8 cellular contexts compared by ENCODE assay signal in genomic region chr17:29293890-29294579, GRCh38. TPM values are rescaled to one million over a fixed set of nuclear protein-coding genes. Genes with fewer than 3 reads are reported as not detected.
DNase-seq lines count a peak whose midpoint lies in the region; ATAC-seq, FAIRE-seq and TF ChIP-seq lines count a peak whose summit lies in the region.

Gene NUFIP2, minus strand, starts transcription at chr17:29294148. Its CDS starts 89 bp downstream, at chr17:29294059.

- peaks cover 35% of the 10 kb centered on the region for H3K36me3 ChIP-seq in OCI-LY7 (ENCODE audit: insufficient read depth, low read length)

- H3K4me2 ChIP-seq in OCI-LY7 (ENCODE audit: low read length) = peak within 1 kb of the TSS; percentile 86

- H3K4me3 ChIP-seq in OCI-LY7 (ENCODE audit: low read depth, low read length, poor library complexity, severe bottlenecking) = peak within 1 kb of the TSS; percentile 95

- H3K36me3 Mint-ChIP-seq in endothelial cell (ENCODE audit: low read depth, unreplicated experiment) (peaks cover 11% of the 10 kb centered on the region), mesothelial cell of epicardium (peaks cover 5% of the 10 kb centered on the region)

- TF ChIP-seq CTCF in D721Med (IDR thresholded peaks at IDR 0.05; ENCODE audit: insufficient read depth, missing control alignments) = no peak
- TF ChIP-seq CTCF in OCI-LY7 (conservative IDR thresholded peaks at IDR 0.05; ENCODE audit: low read length) = no peak
- no peak for TF ChIP-seq CTCF in endothelial cell (IDR thresholded peaks at IDR 0.05; ENCODE audit: unreplicated experiment)
- TF ChIP-seq CTCF in mesothelial cell of epicardium (IDR thresholded peaks at IDR 0.05; ENCODE audit: unreplicated experiment) = no peak

- H3K9me3 ChIP-seq in OCI-LY7 (ENCODE audit: low read length) = no peaks in the 10 kb centered on the region

- peak; percentile 82 for ATAC-seq in GM21526 (IDR thresholded peaks at IDR 0.05; ENCODE audit: low FRiP score, unreplicated experiment)

- CTCF ChIA-PET in OCI-LY7 (lab: Charles Lee; ENCODE audit: unreplicated experiment) = interaction anchor here (1.0 kb wide), 1 partner anchor 11 kb away, joined by 3 read pairs; no protein-coding TSS in a partner anchor

- peaks cover 23% of the 10 kb centered on the region for H3K4me1 ChIP-seq in OCI-LY7 (ENCODE audit: insufficient read depth, low read length, poor library complexity, severe bottlenecking)

- no peak for FAIRE-seq in D721Med (lab: Jason Lieb, UNC)

- H4K20me1 ChIP-seq in OCI-LY7 (ENCODE audit: insufficient read depth, low read length) = peaks cover 26% of the 10 kb centered on the region

- BruUV-seq in OCI-LY7 (replicated peaks; lab: Mats Ljungman, UMichigan) = no TSS peak

- DNase-seq in D721Med (ENCODE audit: insufficient read length, low spot score) (peak; percentile 84), HuH-7.5 (ENCODE audit: low spot score) (peak; percentile 98), OCI-LY7 (ENCODE audit: low spot score) (peak; percentile 99), activated T-cell treated with anti-CD3 and anti-CD28 coated beads for 1 hour (ENCODE audit: low read depth) (peak; percentile 97), endothelial cell (ENCODE audit: low spot score) (peak; percentile 98), mesothelial cell of epicardium (ENCODE audit: low spot score in 2 of 2, unreplicated experiment in 2 of 2) (peak; percentile 96 to 99)
- peak; percentile 97 to 98 for DNase-seq in stimulated activated CD8-positive, alpha-beta memory T cell treated with anti-CD3 and anti-CD28 coated beads, Interleukin-15, amount 100 ng/mL, for 48 hours (ENCODE audit: low read depth in 2 of 2)

- H3K27ac Mint-ChIP-seq in endothelial cell (ENCODE audit: unreplicated experiment) (peak within 1 kb of the TSS; percentile 99), mesothelial cell of epicardium (peak within 1 kb of the TSS; percentile 99)

- H3K27ac ChIP-seq in OCI-LY7 (ENCODE audit: low read depth, low read length, poor library complexity, severe bottlenecking) = peak within 1 kb of the TSS; percentile 88

- peak within 1 kb of the TSS; percentile 97 for H2AFZ ChIP-seq in OCI-LY7 (ENCODE audit: low read length)

- H3K27me3 Mint-ChIP-seq in endothelial cell (ENCODE audit: unreplicated experiment) = peaks cover 13% of the 10 kb centered on the region
- no peaks in the 10 kb centered on the region for H3K27me3 Mint-ChIP-seq in mesothelial cell of epicardium (ENCODE audit: low read depth)

- POLR2A ChIA-PET in OCI-LY7 (lab: Charles Lee) = interaction anchor here (0.6 to 1.3 kb wide), 11 partner anchors 9 to 1584 kb away, joined by 3 to 6 read pairs (median 3); no protein-coding TSS in a partner anchor

- H3K79me2 ChIP-seq in OCI-LY7 (ENCODE audit: insufficient read depth, low read depth, low read length) = peaks cover 50% of the 10 kb centered on the region

- peak within 1 kb of the TSS; percentile 100 for H3K4me3 Mint-ChIP-seq in endothelial cell (ENCODE audit: unreplicated experiment)
- peak within 1 kb of the TSS; percentile 100 for H3K4me3 Mint-ChIP-seq in mesothelial cell of epicardium

- no peaks in the 10 kb centered on the region for H3K9me2 ChIP-seq in OCI-LY7 (ENCODE audit: insufficient read depth, low read length)

- H3K9me3 Mint-ChIP-seq in endothelial cell (ENCODE audit: unreplicated experiment) = no peaks in the 10 kb centered on the region
- no peaks in the 10 kb centered on the region for H3K9me3 Mint-ChIP-seq in mesothelial cell of epicardium

- intact Hi-C loops in OCI-LY7 (cut with micrococcal nuclease; ENCODE audit: unreplicated experiment) = loop anchor here (1.0 kb wide), 1 partner anchor 296 kb away; no protein-coding TSS in a partner anchor

- H3K4me1 Mint-ChIP-seq in endothelial cell (ENCODE audit: unreplicated experiment) (peaks cover 30% of the 10 kb centered on the region), mesothelial cell of epicardium (peaks cover 30% of the 10 kb centered on the region)

RNA-seq across cellular contexts. Expression of gene NUFIP2, which starts in this region (rescaled TPM):
- 36.0 and 37.1 TPM in 2 replicates for total RNA-seq in OCI-LY7 (2014; rRNA removed; shearing (Covaris generic))
- 70.4 and 71.4 TPM in 2 replicates for total RNA-seq in OCI-LY7 (2022)
- 68.1 TPM for total RNA-seq in endothelial cell (ENCODE audit: unreplicated experiment)
- total RNA-seq in mesothelial cell of epicardium = 59.8 to 72.7 TPM (median 62.3 TPM) in 3 replicates

Comparison
In these comparisons a context has a peak if more than half of its experiments do, and no peak if none do; other contexts are left out.
1. Peak in every context shown above with its lines: DNase-seq, ATAC-seq, H3K4me3 ChIP-seq and H3K27ac ChIP-seq.